ENCODE assay signal across 16 cellular contexts in genomic region chr1:30599721-30600120, GRCh38.
"Had no signal": no experiment of that assay in that cellular context is flagged by ENCODE, and none has a peak within 500 bp of the region (broad histone marks: within the 10 kb centered on the region; RNA-seq: fewer than 3 reads in every experiment).

No MANE protein-coding gene starts in this region.

- H2AFZ ChIP-seq: hepatocyte had no signal

- H3K4me3 ChIP-seq: dorsolateral prefrontal cortex, hepatocyte, lower lobe of right lung, prostate gland, thyroid gland had no signal

- H3K27ac Mint-ChIP-seq: activated CD4-positive, alpha-beta memory T cell treated with anti-CD3 and anti-CD28 coated beads for 36 hours; activated CD4-positive, alpha-beta T cell treated with anti-CD3 and anti-CD28 coated beads for 36 hours; activated CD8-positive, alpha-beta memory T cell treated with anti-CD3 and anti-CD28 coated beads, Interleukin-2, amount 10 ng/mL, durations not matched to agents 7 days and 5 days; mesothelial cell of epicardium; stimulated activated memory B cell treated with anti-CD40 and anti-IgM and Interleukin-4, amounts not matched to agents 10 μg/mL and 1 μg/mL and 100 μg/mL, for 72 hours; T-helper 17 cell had no signal

- H3K4me1 Mint-ChIP-seq: activated CD4-positive, alpha-beta T cell treated with anti-CD3 and anti-CD28 coated beads for 36 hours; activated CD8-positive, alpha-beta memory T cell treated with anti-CD3 and anti-CD28 coated beads, Interleukin-2, amount 10 ng/mL, durations not matched to agents 7 days and 5 days; mesothelial cell of epicardium; stimulated activated memory B cell treated with anti-CD40 and anti-IgM and Interleukin-4, amounts not matched to agents 10 μg/mL and 1 μg/mL and 100 μg/mL, for 72 hours; T-helper 17 cell had no signal

- H3K79me2 ChIP-seq: hepatocyte had no signal

- H3K9me3 Mint-ChIP-seq: activated CD4-positive, alpha-beta memory T cell treated with anti-CD3 and anti-CD28 coated beads for 36 hours; mesothelial cell of epicardium; nephron progenitor cell had no signal

- H3K4me3 Mint-ChIP-seq: activated CD4-positive, alpha-beta memory T cell treated with anti-CD3 and anti-CD28 coated beads for 36 hours; activated CD4-positive, alpha-beta T cell treated with anti-CD3 and anti-CD28 coated beads for 36 hours; activated CD8-positive, alpha-beta memory T cell treated with anti-CD3 and anti-CD28 coated beads, Interleukin-2, amount 10 ng/mL, durations not matched to agents 7 days and 5 days; mesothelial cell of epicardium; stimulated activated memory B cell treated with anti-CD40 and anti-IgM and Interleukin-4, amounts not matched to agents 10 μg/mL and 1 μg/mL and 100 μg/mL, for 72 hours; T-helper 17 cell had no signal

- H3K36me3 Mint-ChIP-seq: activated CD4-positive, alpha-beta memory T cell treated with anti-CD3 and anti-CD28 coated beads for 36 hours; activated CD8-positive, alpha-beta memory T cell treated with anti-CD3 and anti-CD28 coated beads, Interleukin-2, amount 10 ng/mL, durations not matched to agents 7 days and 5 days; mesothelial cell of epicardium; stimulated activated memory B cell treated with anti-CD40 and anti-IgM and Interleukin-4, amounts not matched to agents 10 μg/mL and 1 μg/mL and 100 μg/mL, for 72 hours had no signal

- H3K4me1 ChIP-seq: lower lobe of right lung, prostate gland, thyroid gland had no signal

- DNase-seq: activated CD4-positive, alpha-beta memory T cell treated with anti-CD3 and anti-CD28 coated beads for 36 hours; activated CD4-positive, alpha-beta T cell treated with anti-CD3 and anti-CD28 coated beads for 36 hours; activated CD8-positive, alpha-beta memory T cell treated with anti-CD3 and anti-CD28 coated beads, Interleukin-2, amount 10 ng/mL, durations not matched to agents 7 days and 5 days; activated effector memory CD4-positive, alpha-beta T cell treated with Interleukin-2 at 50 U/mL for 16 hours; activated naive CD4-positive, alpha-beta T cell treated with anti-CD3 and anti-CD28 coated beads, Interleukin-2, amount 50 U/mL, for 16 hours; activated T-cell treated with anti-CD3 and anti-CD28 coated beads, Interleukin-2, amount 50 U/mL, for 1 hour; dorsolateral prefrontal cortex; erythroblast; lower lobe of right lung; nephron progenitor cell; T-helper 17 cell; thyroid gland had no signal

- H3K4me2 ChIP-seq: hepatocyte had no signal

- H3K27ac ChIP-seq: dorsolateral prefrontal cortex, hepatocyte, lower lobe of right lung, prostate gland, thyroid gland had no signal

- H3K27me3 ChIP-seq: thyroid gland had no signal

- ATAC-seq: activated CD4-positive, alpha-beta T cell treated with anti-CD3 and anti-CD28 coated beads for 36 hours; activated CD8-positive, alpha-beta memory T cell treated with anti-CD3 and anti-CD28 coated beads, Interleukin-2, amount 10 ng/mL, durations not matched to agents 7 days and 5 days; lower lobe of right lung; stimulated activated memory B cell treated with anti-CD40 and anti-IgM and Interleukin-4, amounts not matched to agents 10 μg/mL and 1 μg/mL and 100 μg/mL, for 72 hours; T-helper 17 cell had no signal

- H3K9me3 ChIP-seq: lower lobe of right lung, prostate gland, thyroid gland had no signal

- H3K36me3 ChIP-seq: lower lobe of right lung, prostate gland, thyroid gland had no signal
